Comparison of ENCODE assay signal across 20 cellular contexts in genomic region chr2:212908031-212908430, GRCh38.
A peak's percentile ranks its signal among the peaks of the same experiment; 100 is the strongest.
DNase-seq lines count a peak whose midpoint lies in the region; FAIRE-seq and TF ChIP-seq lines count a peak whose summit lies in the region.
"Had no signal": no experiment of that assay in that cellular context is flagged by ENCODE, and none has a peak within 500 bp of the region (broad histone marks: within the 10 kb centered on the region; RNA-seq: fewer than 3 reads in every experiment).

No MANE protein-coding gene starts in this region.

- H3K4me2 ChIP-seq in PC-9 = no peak overlapping the region

- CTCF ChIA-PET in A673 (lab: Charles Lee) = no interaction called here
- CTCF ChIA-PET in PC-9 (lab: Charles Lee) = no interaction called here

- H4K20me1 ChIP-seq in PC-9 (ENCODE audit: insufficient read depth) = no peaks in the 10 kb centered on the region

- BruUV-seq in A673 (replicated peaks; lab: Mats Ljungman, UMichigan) = no TSS peak
- no TSS peak for BruUV-seq in PC-9 (replicated peaks; lab: Mats Ljungman, UMichigan)

- H3K27me3 ChIP-seq in A673 (replicated peaks; ENCODE audit: insufficient read depth, low read depth, low read length, poor library complexity) = no peaks in the 10 kb centered on the region
- no peaks in the 10 kb centered on the region for H3K27me3 ChIP-seq in PC-9 (ENCODE audit: insufficient read depth, low read depth)
- H3K27me3 ChIP-seq: BE2C had no signal

- no peak for TF ChIP-seq CTCF in A673 (conservative IDR thresholded peaks at IDR 0.05; ENCODE audit: low read depth, low read length)
- TF ChIP-seq CTCF in PC-9 (conservative IDR thresholded peaks at IDR 0.05) = no peak
- no peak for TF ChIP-seq CTCF in mesothelial cell of epicardium (IDR thresholded peaks at IDR 0.05; ENCODE audit: unreplicated experiment)

- peaks cover 50% of the 10 kb centered on the region for H3K4me1 Mint-ChIP-seq in mesothelial cell of epicardium
- H3K4me1 Mint-ChIP-seq: CD4-positive, alpha-beta memory T cell had no signal

- POLR2A ChIA-PET in A673 (lab: Charles Lee; ENCODE audit: low non-redundant PET) (interaction anchor here (0.6 kb wide), 1 partner anchor 243 kb away, joined by 3 read pairs; no protein-coding TSS in a partner anchor), PC-9 (lab: Charles Lee; ENCODE audit: unreplicated experiment) (no interaction called here)

- H3K79me2 ChIP-seq in PC-9 (ENCODE audit: low read depth) = no peaks in the 10 kb centered on the region

- no peak overlapping the region for H3K4me3 ChIP-seq in A673 (ENCODE audit: low read depth, low read length, poor library complexity, severe bottlenecking)
- no peak overlapping the region for H3K4me3 ChIP-seq in PC-9
- H3K4me3 ChIP-seq: K562 had no signal

- peaks cover 53% of the 10 kb centered on the region for H3F3A ChIP-seq in PC-9 (ENCODE audit: insufficient read depth, low read depth)

- no peak overlapping the region for H2AFZ ChIP-seq in PC-9

- H3K27me3 Mint-ChIP-seq in mesothelial cell of epicardium (ENCODE audit: low read depth) = no peaks in the 10 kb centered on the region
- H3K27me3 Mint-ChIP-seq: CD4-positive, alpha-beta memory T cell had no signal

- H3K9me2 ChIP-seq in PC-9 (ENCODE audit: insufficient read depth) = no peaks in the 10 kb centered on the region

- no peaks in the 10 kb centered on the region for H3K36me3 Mint-ChIP-seq in mesothelial cell of epicardium
- H3K36me3 Mint-ChIP-seq: CD4-positive, alpha-beta memory T cell had no signal

- intact Hi-C loops in A673 (cut with micrococcal nuclease; ENCODE audit: unreplicated experiment) = no loop called here
- intact Hi-C loops in PC-9 (cut with micrococcal nuclease; ENCODE audit: unreplicated experiment) = no loop called here

- no peak for FAIRE-seq in GM19239 (lab: Jason Lieb, UNC)
- FAIRE-seq: D721Med, G401.6, K562 had no signal

- no peak overlapping the region for H3K4me3 Mint-ChIP-seq in mesothelial cell of epicardium
- H3K4me3 Mint-ChIP-seq: CD4-positive, alpha-beta memory T cell; H9 had no signal

- H3K36me3 ChIP-seq in A673 (ENCODE audit: insufficient read depth, low read length, poor library complexity, severe bottlenecking) = no peaks in the 10 kb centered on the region
- peaks cover 11% of the 10 kb centered on the region; the same call in 1 of the 2 replicates for H3K36me3 ChIP-seq in PC-9 (ENCODE audit: low read depth)
- H3K36me3 ChIP-seq: BE2C had no signal

- H3K27ac Mint-ChIP-seq in mesothelial cell of epicardium = peak overlapping the region; percentile 62
- H3K27ac Mint-ChIP-seq: CD4-positive, alpha-beta memory T cell; H9 had no signal

- no peaks in the 10 kb centered on the region for H3K9me3 Mint-ChIP-seq in mesothelial cell of epicardium

- H3K4me1 ChIP-seq in A673 (ENCODE audit: insufficient read depth, low read length, poor library complexity, severe bottlenecking) (peaks cover 82% of the 10 kb centered on the region), PC-9 (replicated peaks; ENCODE audit: insufficient read depth) (peaks cover 89% of the 10 kb centered on the region)
- H3K4me1 ChIP-seq: BE2C had no signal

- peak; percentile 85 for DNase-seq in A673 (ENCODE audit: low spot score)
- DNase-seq in PC-9 = no peak
- DNase-seq in epithelial cell of prostate (ENCODE audit: low read depth, low spot score) = no peak
- no peak for DNase-seq in mesothelial cell of epicardium (ENCODE audit: low spot score in 2 of 2, unreplicated experiment in 2 of 2)
- DNase-seq in GM19239 (ENCODE audit: insufficient read length, low spot score) = no peak
- DNase-seq in superior temporal gyrus (ENCODE audit: extremely low spot score) = no peak
- DNase-seq in AG20443 (ENCODE audit: low spot score) = no peak
- DNase-seq: 8988T; ACHN; BE2C; CD4-positive, alpha-beta memory T cell; DMS153; DMS79 treated with DMSO at 0.1 percent for 48 hours; EL; GOT3; H9 had no signal

- no peaks in the 10 kb centered on the region for H3K9me3 ChIP-seq in A673 (ENCODE audit: low read depth, low read length, poor library complexity, severe bottlenecking)
- H3K9me3 ChIP-seq in PC-9 (ENCODE audit: insufficient read depth, low read depth) = peaks cover 7% of the 10 kb centered on the region; the same call in 1 of the 2 replicates
- H3K9me3 ChIP-seq: BE2C had no signal

- H3K27ac ChIP-seq in A673 (ENCODE audit: low read depth, low read length, poor library complexity, severe bottlenecking) (peak overlapping the region; percentile 92), PC-9 (peak overlapping the region; percentile 99), epithelial cell of prostate (peak overlapping the region; percentile 97)
- H3K27ac ChIP-seq: C4-2B had no signal
